ENCODE assay signal across 1 cellular context in genomic region chr20:37670426-37670825, GRCh38.
TF ChIP-seq lines count a peak whose summit lies in the region.

No MANE protein-coding gene starts in this region.

TF ChIP-seq in HepG2, 621 proteins besides CTCF, POLR2A, EP300 and RAD21:
- TF ChIP-seq ZNF547 (CRISPR knock-in tag; IDR thresholded peaks at IDR 0.05) (no peak), ZNF580 (CRISPR knock-in tag; IDR thresholded peaks at IDR 0.05; ENCODE audit: borderline replicate concordance, low read depth) (no peak), TFDP2 (CRISPR knock-in tag; IDR thresholded peaks at IDR 0.05) (no peak), ARID2 (CRISPR knock-in tag; IDR thresholded peaks at IDR 0.05; ENCODE audit: borderline replicate concordance) (no peak), THAP8 (CRISPR knock-in tag; IDR thresholded peaks at IDR 0.05; ENCODE audit: borderline replicate concordance) (no peak), ZSCAN31 (CRISPR knock-in tag; IDR thresholded peaks at IDR 0.05; ENCODE audit: low read depth) (no peak), ZBTB21 (CRISPR knock-in tag; IDR thresholded peaks at IDR 0.05) (no peak), HHEX (CRISPR knock-in tag; IDR thresholded peaks at IDR 0.05) (no peak), ZNF569 (CRISPR knock-in tag; IDR thresholded peaks at IDR 0.05; ENCODE audit: borderline replicate concordance) (no peak), ZNF253 (CRISPR knock-in tag; IDR thresholded peaks at IDR 0.05; ENCODE audit: borderline replicate concordance) (no peak), GFI1 (CRISPR knock-in tag; IDR thresholded peaks at IDR 0.05; ENCODE audit: borderline replicate concordance) (no peak), MTF1 (CRISPR knock-in tag; IDR thresholded peaks at IDR 0.05) (no peak), RFX3 (CRISPR knock-in tag; IDR thresholded peaks at IDR 0.05) (no peak), ZNF576 (CRISPR knock-in tag; IDR thresholded peaks at IDR 0.05) (no peak), MYPOP (CRISPR knock-in tag; IDR thresholded peaks at IDR 0.05) (no peak), ATAD3A (CRISPR knock-in tag; IDR thresholded peaks at IDR 0.05) (no peak), CREB3 (CRISPR knock-in tag; IDR thresholded peaks at IDR 0.05) (no peak)
